In genomic region chr22:38652858-38653257, GRCh38 we compare ENCODE assay signal across 25 cellular contexts. TPM values are rescaled to one million over a fixed set of nuclear protein-coding genes. Genes with fewer than 3 reads are reported as not detected.
DNase-seq lines count a peak whose midpoint lies in the region; ATAC-seq and TF ChIP-seq lines count a peak whose summit lies in the region.
"Had no signal": no experiment of that assay in that cellular context is flagged by ENCODE, and none has a peak within 500 bp of the region (broad histone marks: within the 10 kb centered on the region; RNA-seq: fewer than 3 reads in every experiment).

No MANE protein-coding gene starts in this region.

- H3K36me3 Mint-ChIP-seq in activated CD8-positive, alpha-beta T cell treated with anti-CD3 and anti-CD28 coated beads, Interleukin-2, amount 10 ng/mL, durations not matched to agents 7 days and 5 days (ENCODE audit: low read depth): no peaks in the 10 kb centered on the region
- H3K36me3 Mint-ChIP-seq in activated CD8-positive, alpha-beta T cell treated with anti-CD3 and anti-CD28 coated beads for 36 hours (ENCODE audit: low read depth): no peaks in the 10 kb centered on the region
- H3K36me3 Mint-ChIP-seq: activated naive CD8-positive, alpha-beta T cell treated with anti-CD3 and anti-CD28 coated beads, Interleukin-2, amount 10 ng/mL, durations not matched to agents 7 days and 5 days had no signal

- H3K4me1 Mint-ChIP-seq in activated CD8-positive, alpha-beta T cell treated with anti-CD3 and anti-CD28 coated beads, Interleukin-2, amount 10 ng/mL, durations not matched to agents 7 days and 5 days (ENCODE audit: low read depth): peaks cover 14% of the 10 kb centered on the region
- peaks cover 8% of the 10 kb centered on the region for H3K4me1 Mint-ChIP-seq in activated CD8-positive, alpha-beta T cell treated with anti-CD3 and anti-CD28 coated beads for 36 hours (ENCODE audit: low read depth)

- peak; percentile 28 for DNase-seq in activated CD8-positive, alpha-beta T cell treated with anti-CD3 and anti-CD28 coated beads, Interleukin-2, amount 10 ng/mL, durations not matched to agents 7 days and 5 days
- DNase-seq in activated CD8-positive, alpha-beta T cell treated with anti-CD3 and anti-CD28 coated beads for 36 hours: no peak
- peak; percentile 24 for DNase-seq in SK-MEL-5 (ENCODE audit: low read depth, low spot score)
- peak; percentile 12 for DNase-seq in iris pigment epithelial cell (ENCODE audit: low read depth)
- DNase-seq in mesenteric fat pad (ENCODE audit: low spot score): no peak
- no peak for DNase-seq in cardiac septum (ENCODE audit: low spot score)
- DNase-seq: activated gamma-delta T cell treated with Interleukin-2 at 50 U/mL for 16 hours; activated naive CD8-positive, alpha-beta T cell treated with anti-CD3 and anti-CD28 coated beads, Interleukin-2, amount 10 ng/mL, durations not matched to agents 7 days and 5 days; activated T-cell treated with anti-CD3 and anti-CD28 coated beads, Interleukin-2, amount 50 U/mL, for 48 hours; BE2C; CD8-positive, alpha-beta T cell; effector CD8-positive, alpha-beta T cell; erythroblast; glutamatergic neuron; left ventricle myocardium superior; NCI-H446 treated with DMSO at 0.1 percent for 48 hours; PC-9; right cardiac atrium; SHP77; stimulated activated CD4-positive, alpha-beta T cell treated with anti-CD3 and anti-CD28 coated beads, Interleukin-1b, Interleukin-23, amount 100 ng/mL, for 48 hours; T-helper 9 cell; uterus had no signal

- CTCF ChIA-PET in activated CD8-positive, alpha-beta T cell treated with anti-CD3 and anti-CD28 coated beads, Interleukin-2, amount 10 ng/mL, durations not matched to agents 7 days and 5 days (lab: Charles Lee): interaction anchor here (0.8 to 1.1 kb wide), 2 partner anchors 29 to 47 kb away, joined by 3 to 4 read pairs; partner anchors contain the start of gene TOMM22
- CTCF ChIA-PET in activated CD8-positive, alpha-beta T cell treated with anti-CD3 and anti-CD28 coated beads for 36 hours (lab: Charles Lee): no interaction called here

- intact Hi-C loops in activated CD8-positive, alpha-beta T cell treated with anti-CD3 and anti-CD28 coated beads for 36 hours (cut with micrococcal nuclease): no loop called here
- intact Hi-C loops in cardiac septum (cut with DNase I): no loop called here

- H3K9me3 Mint-ChIP-seq in activated CD8-positive, alpha-beta T cell treated with anti-CD3 and anti-CD28 coated beads, Interleukin-2, amount 10 ng/mL, durations not matched to agents 7 days and 5 days (ENCODE audit: insufficient read depth): no peaks in the 10 kb centered on the region
- H3K9me3 Mint-ChIP-seq in activated CD8-positive, alpha-beta T cell treated with anti-CD3 and anti-CD28 coated beads for 36 hours: no peaks in the 10 kb centered on the region
- H3K9me3 Mint-ChIP-seq: activated naive CD8-positive, alpha-beta T cell treated with anti-CD3 and anti-CD28 coated beads, Interleukin-2, amount 10 ng/mL, durations not matched to agents 7 days and 5 days; CD8-positive, alpha-beta T cell; stimulated activated naive CD8-positive, alpha-beta T cell treated with anti-CD3 and anti-CD28 coated beads, Interleukin-15, Interleukin-2, amounts not matched to agents 100 ng/mL and 50 ng/mL, for 24 hours had no signal

- no peak overlapping the region for H3K27ac Mint-ChIP-seq in activated CD8-positive, alpha-beta T cell treated with anti-CD3 and anti-CD28 coated beads, Interleukin-2, amount 10 ng/mL, durations not matched to agents 7 days and 5 days
- H3K27ac Mint-ChIP-seq in activated CD8-positive, alpha-beta T cell treated with anti-CD3 and anti-CD28 coated beads for 36 hours: no peak overlapping the region
- H3K27ac Mint-ChIP-seq: activated naive CD8-positive, alpha-beta T cell treated with anti-CD3 and anti-CD28 coated beads, Interleukin-2, amount 10 ng/mL, durations not matched to agents 7 days and 5 days; CD8-positive, alpha-beta T cell; stimulated activated naive CD8-positive, alpha-beta T cell treated with anti-CD3 and anti-CD28 coated beads, Interleukin-15, Interleukin-2, amounts not matched to agents 100 ng/mL and 50 ng/mL, for 24 hours had no signal

- no peak for TF ChIP-seq CTCF in activated CD8-positive, alpha-beta T cell treated with anti-CD3 and anti-CD28 coated beads for 36 hours (IDR thresholded peaks at IDR 0.05)

- no peak overlapping the region for H3K4me3 Mint-ChIP-seq in activated CD8-positive, alpha-beta T cell treated with anti-CD3 and anti-CD28 coated beads, Interleukin-2, amount 10 ng/mL, durations not matched to agents 7 days and 5 days
- no peak overlapping the region for H3K4me3 Mint-ChIP-seq in activated CD8-positive, alpha-beta T cell treated with anti-CD3 and anti-CD28 coated beads for 36 hours
- H3K4me3 Mint-ChIP-seq: activated naive CD8-positive, alpha-beta T cell treated with anti-CD3 and anti-CD28 coated beads, Interleukin-2, amount 10 ng/mL, durations not matched to agents 7 days and 5 days; CD8-positive, alpha-beta T cell; stimulated activated naive CD8-positive, alpha-beta T cell treated with anti-CD3 and anti-CD28 coated beads, Interleukin-15, Interleukin-2, amounts not matched to agents 100 ng/mL and 50 ng/mL, for 24 hours had no signal

- H3K27me3 Mint-ChIP-seq in activated CD8-positive, alpha-beta T cell treated with anti-CD3 and anti-CD28 coated beads, Interleukin-2, amount 10 ng/mL, durations not matched to agents 7 days and 5 days (ENCODE audit: low read depth): no peaks in the 10 kb centered on the region
- no peaks in the 10 kb centered on the region for H3K27me3 Mint-ChIP-seq in activated CD8-positive, alpha-beta T cell treated with anti-CD3 and anti-CD28 coated beads for 36 hours
- H3K27me3 Mint-ChIP-seq: activated naive CD8-positive, alpha-beta T cell treated with anti-CD3 and anti-CD28 coated beads, Interleukin-2, amount 10 ng/mL, durations not matched to agents 7 days and 5 days; stimulated activated naive CD8-positive, alpha-beta T cell treated with anti-CD3 and anti-CD28 coated beads, Interleukin-15, Interleukin-2, amounts not matched to agents 100 ng/mL and 50 ng/mL, for 24 hours had no signal

- in situ Hi-C loops in SK-MEL-5 (cut with HindIII; ENCODE audit: low pct_unique_long_range_greater_than_20kb, low sequenced_read_pairs): no loop called here

- POLR2A ChIA-PET in activated CD8-positive, alpha-beta T cell treated with anti-CD3 and anti-CD28 coated beads, Interleukin-2, amount 10 ng/mL, durations not matched to agents 7 days and 5 days (lab: Charles Lee): interaction anchor here (1.9 kb wide), 1 partner anchor 29 kb away, joined by 5 read pairs; the partner anchor contains the start of gene TOMM22
- POLR2A ChIA-PET in activated CD8-positive, alpha-beta T cell treated with anti-CD3 and anti-CD28 coated beads for 36 hours (lab: Charles Lee): interaction anchor here (0.6 to 0.8 kb wide), 3 partner anchors 11 to 721 kb away, joined by 3 to 4 read pairs (median 3); no protein-coding TSS in a partner anchor

- ATAC-seq in activated CD8-positive, alpha-beta T cell treated with anti-CD3 and anti-CD28 coated beads, Interleukin-2, amount 10 ng/mL, durations not matched to agents 7 days and 5 days: no peak
- ATAC-seq in activated CD8-positive, alpha-beta T cell treated with anti-CD3 and anti-CD28 coated beads for 36 hours: no peak
- ATAC-seq in GM19467 (IDR thresholded peaks at IDR 0.05; ENCODE audit: unreplicated experiment): no peak
- ATAC-seq: CD8-positive, alpha-beta T cell; HCT116; left ventricle myocardium superior; right cardiac atrium had no signal

RNA-seq across cellular contexts. Expression of gene FAM227A, which starts 3.3 kb away (rescaled TPM):
- total RNA-seq in activated CD8-positive, alpha-beta T cell treated with anti-CD3 and anti-CD28 coated beads, Interleukin-2, amount 10 ng/mL, durations not matched to agents 7 days and 5 days: under 1 TPM; 0.87 to 0.89 TPM
- 1 to 10 TPM in 1 of 2 experiments, under 1 TPM in 1; 0.74 to 1.1 TPM for total RNA-seq in activated CD8-positive, alpha-beta T cell treated with anti-CD3 and anti-CD28 coated beads for 36 hours
- total RNA-seq in SK-MEL-5 (2014; rRNA removed; shearing (Covaris generic)): 1.2 and 1.8 TPM in 2 replicates
- 0.23 and 0.40 TPM in 2 replicates for polyA plus RNA-seq in SK-MEL-5 (2015; cell fraction: cytosol; rRNA removed)
- polyA plus RNA-seq in SK-MEL-5 (2015; cell fraction: nucleus; rRNA removed): 7.8 and 10.8 TPM in 2 replicates
- total RNA-seq in mesenteric fat pad (0.22 TPM), cardiac septum (0.46 TPM)

RNA-seq across cellular contexts. Expression of gene CBY1, which starts 3.6 kb away (rescaled TPM):
- 10 to 100 TPM; 11.6 to 13.6 TPM for total RNA-seq in activated CD8-positive, alpha-beta T cell treated with anti-CD3 and anti-CD28 coated beads, Interleukin-2, amount 10 ng/mL, durations not matched to agents 7 days and 5 days
- 10 to 100 TPM; 15.6 to 15.7 TPM for total RNA-seq in activated CD8-positive, alpha-beta T cell treated with anti-CD3 and anti-CD28 coated beads for 36 hours
- 12.1 and 14.9 TPM in 2 replicates for total RNA-seq in SK-MEL-5 (2014; rRNA removed; shearing (Covaris generic))
- 15.5 and 22.3 TPM in 2 replicates for polyA plus RNA-seq in SK-MEL-5 (2015; cell fraction: cytosol; rRNA removed)
- 20.8 and 22.8 TPM in 2 replicates for polyA plus RNA-seq in SK-MEL-5 (2015; cell fraction: nucleus; rRNA removed)
- total RNA-seq in mesenteric fat pad (18.9 TPM), cardiac septum (36.9 TPM)

RNA-seq across cellular contexts. Expression of gene TOMM22, which starts 28.9 kb away (rescaled TPM):
- 10 to 100 TPM; 91.3 to 98.7 TPM for total RNA-seq in activated CD8-positive, alpha-beta T cell treated with anti-CD3 and anti-CD28 coated beads, Interleukin-2, amount 10 ng/mL, durations not matched to agents 7 days and 5 days
- total RNA-seq in activated CD8-positive, alpha-beta T cell treated with anti-CD3 and anti-CD28 coated beads for 36 hours: 100 to 1,000 TPM; 155 to 158 TPM
- 78.4 and 102 TPM in 2 replicates for total RNA-seq in SK-MEL-5 (2014; rRNA removed; shearing (Covaris generic))
- 71.7 and 99.0 TPM in 2 replicates for polyA plus RNA-seq in SK-MEL-5 (2015; cell fraction: cytosol; rRNA removed)
- polyA plus RNA-seq in SK-MEL-5 (2015; cell fraction: nucleus; rRNA removed): 15.7 and 23.1 TPM in 2 replicates
- total RNA-seq in mesenteric fat pad (71.1 TPM), cardiac septum (55.7 TPM)

RNA-seq across cellular contexts. Expression of gene JOSD1, which starts 47.9 kb away (rescaled TPM):
- total RNA-seq in activated CD8-positive, alpha-beta T cell treated with anti-CD3 and anti-CD28 coated beads, Interleukin-2, amount 10 ng/mL, durations not matched to agents 7 days and 5 days: 10 to 100 TPM; 60.0 to 63.7 TPM
- total RNA-seq in activated CD8-positive, alpha-beta T cell treated with anti-CD3 and anti-CD28 coated beads for 36 hours: 10 to 100 TPM; 84.7 to 88.1 TPM
- 71.0 and 84.2 TPM in 2 replicates for total RNA-seq in SK-MEL-5 (2014; rRNA removed; shearing (Covaris generic))
- 75.3 and 82.5 TPM in 2 replicates for polyA plus RNA-seq in SK-MEL-5 (2015; cell fraction: cytosol; rRNA removed)
- polyA plus RNA-seq in SK-MEL-5 (2015; cell fraction: nucleus; rRNA removed): 68.8 and 79.8 TPM in 2 replicates
- 53.8 TPM for total RNA-seq in mesenteric fat pad
- 24.0 TPM for total RNA-seq in cardiac septum

RNA-seq across cellular contexts. Expression of gene GTPBP1, which starts 52.9 kb away (rescaled TPM):
- total RNA-seq in activated CD8-positive, alpha-beta T cell treated with anti-CD3 and anti-CD28 coated beads, Interleukin-2, amount 10 ng/mL, durations not matched to agents 7 days and 5 days: 10 to 100 TPM; 71.8 to 73.9 TPM
- 10 to 100 TPM; 93.3 to 97.6 TPM for total RNA-seq in activated CD8-positive, alpha-beta T cell treated with anti-CD3 and anti-CD28 coated beads for 36 hours
- total RNA-seq in SK-MEL-5 (2014; rRNA removed; shearing (Covaris generic)): 16.1 and 27.1 TPM in 2 replicates
- polyA plus RNA-seq in SK-MEL-5 (2015; cell fraction: cytosol; rRNA removed): 31.7 and 42.6 TPM in 2 replicates
- polyA plus RNA-seq in SK-MEL-5 (2015; cell fraction: nucleus; rRNA removed): 71.4 and 122 TPM in 2 replicates
- total RNA-seq in mesenteric fat pad: 40.4 TPM
- 34.3 TPM for total RNA-seq in cardiac septum

Comparison
In these comparisons a context has a peak if more than half of its experiments do, and no peak if none do; other contexts are left out.
1. DNase-seq: peak in activated CD8-positive, alpha-beta T cell treated with anti-CD3 and anti-CD28 coated beads, Interleukin-2, amount 10 ng/mL, durations not matched to agents 7 days and 5 days (single experiment), SK-MEL-5 (single experiment) and iris pigment epithelial cell (single experiment); none in activated CD8-positive, alpha-beta T cell treated with anti-CD3 and anti-CD28 coated beads for 36 hours (single experiment), mesenteric fat pad (single experiment) and cardiac septum (single experiment).